In genomic region chr17:80663783-80664206, GRCh38 we compare ENCODE assay signal across 10 cellular contexts.
DNase-seq lines count a peak whose midpoint lies in the region; ATAC-seq lines count a peak whose summit lies in the region.
"Had no signal": no experiment of that assay in that cellular context is flagged by ENCODE, and none has a peak within 500 bp of the region (broad histone marks: within the 10 kb centered on the region; RNA-seq: fewer than 3 reads in every experiment).

No MANE protein-coding gene starts in this region.

- in situ Hi-C loops in GM23248 (cut with MboI) = no loop called here

- H3K9me2 ChIP-seq in GM23248 (ENCODE audit: insufficient read depth) = no peaks in the 10 kb centered on the region

- ATAC-seq in GM21825 (IDR thresholded peaks at IDR 0.05; ENCODE audit: unreplicated experiment) (no peak), GM18519 (IDR thresholded peaks at IDR 0.05; ENCODE audit: low FRiP score, unreplicated experiment) (no peak)
- ATAC-seq: foreskin keratinocyte had no signal

- H3K27me3 ChIP-seq in GM23248 (replicated peaks; ENCODE audit: insufficient read depth) = no peaks in the 10 kb centered on the region
- H3K27me3 ChIP-seq: foreskin keratinocyte had no signal

- peak; percentile 86 for DNase-seq in GM23248
- DNase-seq in activated CD4-positive, alpha-beta T cell treated with anti-CD3 and anti-CD28 coated beads, Interleukin-2, amount 50 U/mL, for 48 hours = peak; percentile 50 to 56
- DNase-seq in fibroblast of peridontal ligament (ENCODE audit: extremely low read depth) = peak; percentile 18
- DNase-seq in stimulated activated CD4-positive, alpha-beta T cell treated with anti-CD3 and anti-CD28 coated beads, Interleukin-12 subunit alpha, Interleukin-12 subunit beta, amount 100 ng/mL, for 48 hours (ENCODE audit: low read depth in 2 of 3, low spot score in 1 of 3) = peak in 2 of 3 donors; percentile 26 to 31
- no peak for DNase-seq in 8988T
- no peak for DNase-seq in NCI-H345 treated with DMSO at 0.1 percent for 48 hours (lab: John Stamatoyannopoulos, UW; ENCODE audit: unreplicated experiment)
- DNase-seq: activated B cell treated with CpG ODN at 0.5 μM for 24 hours, foreskin keratinocyte had no signal

- H4K20me1 ChIP-seq in GM23248 (ENCODE audit: insufficient read depth) = no peaks in the 10 kb centered on the region

- H3K79me2 ChIP-seq in GM23248 (ENCODE audit: insufficient read depth) = peaks cover 81% of the 10 kb centered on the region

- H3K4me3 ChIP-seq in GM23248 = 0 out of 2 replicates have a peak overlapping the region, but pooled peaks have one; percentile 38

- H3K27ac ChIP-seq in GM23248 = peak overlapping the region; percentile 71
- H3K27ac ChIP-seq: foreskin keratinocyte had no signal

- peak overlapping the region; percentile 64; the same call in 1 of the 2 replicates for H3K9ac ChIP-seq in GM23248

- H3F3A ChIP-seq in GM23248 (ENCODE audit: insufficient read depth) = 0 out of 2 replicates have a peak, but pooled peaks cover 3% of the 10 kb centered on the region

- H3K4me1 ChIP-seq in GM23248 (ENCODE audit: insufficient read depth) = peaks cover 12% of the 10 kb centered on the region

- H3K9me3 ChIP-seq in GM23248 (ENCODE audit: low read depth) = no peaks in the 10 kb centered on the region

- peak overlapping the region; percentile 54 for H3K4me2 ChIP-seq in GM23248 (ENCODE audit: unreplicated experiment)

- 39 to 45% methylated on average over 11 of the region's 11 CpGs for WGBS in GM23248 (ENCODE audit: low coverage in 1 of 2, low lambda C conversion rate in 2 of 2, missing lambda C conversion rate in 2 of 2), 2 experiments

- H2AFZ ChIP-seq in GM23248 = peak overlapping the region; percentile 27; the same call in 1 of the 2 replicates

- no peaks in the 10 kb centered on the region for H3K36me3 ChIP-seq in GM23248 (ENCODE audit: low read depth)

Comparison
In these comparisons a context has a peak if more than half of its experiments do, and no peak if none do; other contexts are left out.
1. DNase-seq: peak in GM23248 (single experiment), activated CD4-positive, alpha-beta T cell treated with anti-CD3 and anti-CD28 coated beads, Interleukin-2, amount 50 U/mL, for 48 hours (2 of 2), fibroblast of peridontal ligament (single experiment) and stimulated activated CD4-positive, alpha-beta T cell treated with anti-CD3 and anti-CD28 coated beads, Interleukin-12 subunit alpha, Interleukin-12 subunit beta, amount 100 ng/mL, for 48 hours (2 of 3); none in 8988T (single experiment) and NCI-H345 treated with DMSO at 0.1 percent for 48 hours (single experiment).